In genomic region chr5:157524887-157525286, GRCh38 we compare ENCODE assay signal across 13 cellular contexts.
"Had no signal": no experiment of that assay in that cellular context is flagged by ENCODE, and none has a peak within 500 bp of the region (broad histone marks: within the 10 kb centered on the region; RNA-seq: fewer than 3 reads in every experiment).

No MANE protein-coding gene starts in this region.

- H3K4me3 ChIP-seq: cardiac muscle cell, gastrocnemius medialis, left lung, ovary had no signal

- H3K36me3 ChIP-seq: cardiac muscle cell, gastrocnemius medialis, left lung, ovary had no signal

- H3K27me3 ChIP-seq: cardiac muscle cell, gastrocnemius medialis, left lung, ovary had no signal

- H3K9me3 Mint-ChIP-seq: activated CD8-positive, alpha-beta T cell treated with anti-CD3 and anti-CD28 coated beads for 36 hours; memory B cell; neural crest cell; type B pancreatic cell had no signal

- H3K9me3 ChIP-seq: gastrocnemius medialis, left lung, ovary had no signal

- DNase-seq: activated CD8-positive, alpha-beta memory T cell treated with anti-CD3 and anti-CD28 coated beads, Interleukin-2, amount 50 U/mL, for 48 hours; activated CD8-positive, alpha-beta T cell treated with anti-CD3 and anti-CD28 coated beads for 36 hours; activated naive CD4-positive, alpha-beta T cell; gastrocnemius medialis; islet precursor cell; left lung; ovary; stimulated activated CD4-positive, alpha-beta T cell treated with anti-CD3 and anti-CD28 coated beads, Interleukin-15, amount 100 ng/mL, for 24 hours; stimulated activated CD4-positive, alpha-beta T cell treated with anti-CD3 and anti-CD28 coated beads, Interleukin-4, amount 100 ng/mL, for 24 hours had no signal

- H3K27ac Mint-ChIP-seq: activated CD8-positive, alpha-beta T cell treated with anti-CD3 and anti-CD28 coated beads for 36 hours; type B pancreatic cell had no signal

- H3K27ac ChIP-seq: cardiac muscle cell, gastrocnemius medialis, left lung, ovary had no signal

- ATAC-seq: activated CD8-positive, alpha-beta T cell treated with anti-CD3 and anti-CD28 coated beads for 36 hours; gastrocnemius medialis; left lung had no signal

- H3K27me3 Mint-ChIP-seq: activated CD8-positive, alpha-beta T cell treated with anti-CD3 and anti-CD28 coated beads for 36 hours; memory B cell had no signal

- H3K4me3 Mint-ChIP-seq: activated CD8-positive, alpha-beta T cell treated with anti-CD3 and anti-CD28 coated beads for 36 hours; memory B cell; neural crest cell; type B pancreatic cell had no signal
